32 cellular contexts compared by ENCODE assay signal in the genomic region with DNA sequence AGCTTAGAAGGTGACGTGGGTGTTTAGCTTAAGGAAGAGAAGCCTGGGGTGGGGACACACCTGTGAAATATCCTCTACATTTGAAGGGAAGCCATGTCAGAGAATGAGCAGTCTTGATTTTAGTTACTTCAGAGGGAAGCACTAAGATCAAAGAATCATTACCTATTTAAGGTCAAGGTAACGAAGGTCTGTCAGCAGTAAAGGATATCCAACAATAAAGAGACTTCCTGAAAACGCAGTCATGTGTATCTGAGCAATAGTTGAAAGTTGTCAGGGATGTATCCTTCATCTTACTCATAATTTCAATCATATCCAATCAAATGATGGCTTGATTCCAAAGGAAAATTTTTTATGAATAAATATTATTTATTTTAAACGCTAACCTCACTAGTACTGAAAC. TPM values are rescaled to one million over a fixed set of nuclear protein-coding genes. Genes with fewer than 3 reads are reported as not detected.
DNase-seq lines count a peak whose midpoint lies in the region; ATAC-seq and TF ChIP-seq lines count a peak whose summit lies in the region.
"Had no signal": no experiment of that assay in that cellular context is flagged by ENCODE, and none has a peak within 500 bp of the region (broad histone marks: within the 10 kb centered on the region; RNA-seq: fewer than 3 reads in every experiment).

No MANE protein-coding gene starts in this region.

- H3K79me1 ChIP-seq in neuronal stem cell (ENCODE audit: low read depth, low read length), result no peaks in the 10 kb centered on the region

- H3K9ac ChIP-seq in neuronal stem cell (ENCODE audit: low read depth, low read length, poor library complexity), result no peak overlapping the region

- H3K4me1 ChIP-seq in ACC112 (ENCODE audit: control insufficient read depth, insufficient read depth, low read length, unreplicated experiment) (peaks cover 78% of the 10 kb centered on the region), RWPE2 (ENCODE audit: insufficient read depth, poor library complexity, severe bottlenecking) (peaks cover 75% of the 10 kb centered on the region), neuronal stem cell (ENCODE audit: control insufficient read depth in 2 of 2, insufficient read depth in 1 of 2, low read depth in 1 of 2, low read length in 2 of 2) (peaks cover 8 to 16% of the 10 kb centered on the region in 2 donors), psoas muscle (no peaks in the 10 kb centered on the region)
- H3K4me1 ChIP-seq: adrenal gland had no signal

- no peak overlapping the region for H3K23ac ChIP-seq in neuronal stem cell (ENCODE audit: low read depth, low read length, poor library complexity)

- H3K27me3 ChIP-seq in ACC112 (ENCODE audit: insufficient read depth, low read length) (no peaks in the 10 kb centered on the region), RWPE2 (ENCODE audit: insufficient read depth, poor library complexity, severe bottlenecking) (no peaks in the 10 kb centered on the region), neuronal stem cell (ENCODE audit: control insufficient read depth in 3 of 3, insufficient read depth in 3 of 3, low read depth in 1 of 3, low read length in 3 of 3) (peaks cover 0 to 2% (median 0%) of the 10 kb centered on the region in 3 experiments), psoas muscle (ENCODE audit: insufficient read depth in 3 of 3, low read length in 2 of 3) (no peaks in the 10 kb centered on the region)
- H3K27me3 ChIP-seq: adrenal gland, pancreas, testis had no signal

- no peak for ATAC-seq in RWPE2 (ENCODE audit: low read depth)
- ATAC-seq in psoas muscle, result no peak
- ATAC-seq: activated CD8-positive, alpha-beta T cell treated with anti-CD3 and anti-CD28 coated beads for 36 hours; HepG2; mucosa of descending colon; natural killer cell treated with Interleukin-12 subunit alpha and Interleukin-12 subunit beta and Interleukin-15 and Interleukin-18, amount 100 ng/mL, for 72 hours; pancreas; PC-3 had no signal

- no peak overlapping the region for H3K4ac ChIP-seq in neuronal stem cell (ENCODE audit: low read length)

- H3K36me3 ChIP-seq in ACC112 (ENCODE audit: insufficient read depth, low read length), result peaks cover 26% of the 10 kb centered on the region
- peaks cover 37% of the 10 kb centered on the region for H3K36me3 ChIP-seq in RWPE2 (ENCODE audit: low read depth)
- no peaks in the 10 kb centered on the region for H3K36me3 ChIP-seq in neuronal stem cell (replicated peaks in 1 of 2; ENCODE audit: control insufficient read depth in 2 of 2, insufficient read depth in 2 of 2, low read length in 2 of 2)
- H3K36me3 ChIP-seq in psoas muscle (ENCODE audit: insufficient read depth in 1 of 2, low read depth in 1 of 2), result no peaks in the 10 kb centered on the region
- H3K36me3 ChIP-seq: adrenal gland, pancreas had no signal

- H2BK120ac ChIP-seq in neuronal stem cell (ENCODE audit: low read depth, low read length), result no peak overlapping the region

- peak overlapping the region; percentile 97 for H3K27ac ChIP-seq in ACC112 (ENCODE audit: low read depth, low read length)
- peak overlapping the region; percentile 99 for H3K27ac ChIP-seq in RWPE2 (ENCODE audit: poor library complexity, severe bottlenecking)
- peak overlapping the region; percentile 98 for H3K27ac ChIP-seq in epithelial cell of prostate
- no peak overlapping the region for H3K27ac ChIP-seq in neuronal stem cell (replicated peaks; ENCODE audit: low read length)
- no peak overlapping the region for H3K27ac ChIP-seq in psoas muscle
- H3K27ac ChIP-seq: adrenal gland, pancreas had no signal

- no peak overlapping the region for H2BK5ac ChIP-seq in neuronal stem cell (ENCODE audit: low read length)

- H3K36me3 Mint-ChIP-seq in immature natural killer cell, result peaks cover 0 to 6% (median 6%) of the 10 kb centered on the region in 3 donors
- H3K36me3 Mint-ChIP-seq: activated naive CD4-positive, alpha-beta T cell treated with anti-CD3 and anti-CD28 coated beads, Interleukin-2, amount 10 ng/mL, durations not matched to agents 7 days and 5 days; brain; natural killer cell treated with Interleukin-12 subunit alpha and Interleukin-12 subunit beta and Interleukin-15 and Interleukin-18, amount 100 ng/mL, for 72 hours had no signal

- H2BK12ac ChIP-seq in neuronal stem cell (ENCODE audit: low read length), result no peak overlapping the region

- no peaks in the 10 kb centered on the region for H3K27me3 Mint-ChIP-seq in immature natural killer cell (ENCODE audit: low read depth in 3 of 3)
- H3K27me3 Mint-ChIP-seq: natural killer cell treated with Interleukin-12 subunit alpha and Interleukin-12 subunit beta and Interleukin-15 and Interleukin-18, amount 100 ng/mL, for 72 hours had no signal

- no peak overlapping the region for H2AFZ ChIP-seq in ACC112 (ENCODE audit: low read length, unreplicated experiment)
- H2AFZ ChIP-seq in neuronal stem cell (ENCODE audit: low read length), result peak overlapping the region; percentile 42

- WGBS in neuronal stem cell (ENCODE audit: extremely low coverage in 2 of 2, insufficient read length in 2 of 2, insufficient replicate concordance in 1 of 2), 2 donors, result no CpG with 5 or more reads among the region's 4 CpGs
- 52 to 64% (median 56%) methylated on average over 4 of the region's 4 CpGs for WGBS in psoas muscle, 3 donors

- no peak overlapping the region for H3K4me2 ChIP-seq in neuronal stem cell (ENCODE audit: insufficient read depth, low read length, poor library complexity, severe bottlenecking)

- H3K27ac Mint-ChIP-seq in immature natural killer cell, result no peak overlapping the region
- H3K27ac Mint-ChIP-seq: activated CD8-positive, alpha-beta T cell treated with anti-CD3 and anti-CD28 coated beads for 36 hours; activated naive CD4-positive, alpha-beta T cell treated with anti-CD3 and anti-CD28 coated beads, Interleukin-2, amount 10 ng/mL, durations not matched to agents 7 days and 5 days; activated T-helper 1 cell treated with anti-CD3 and anti-CD28 coated beads, Interleukin-12 subunit alpha, Interleukin-12 subunit beta, Interleukin-2, Interleukin-4 antibody, amounts not matched to agents 30 ng/mL and 10 ng/mL and 1 ng/mL, durations not matched to agents 14 hours and 24 hours and 36 hours; CD4-positive, alpha-beta T cell had no signal

- peaks cover 68 to 81% of the 10 kb centered on the region in 2 donors for H3K4me1 Mint-ChIP-seq in immature natural killer cell
- H3K4me1 Mint-ChIP-seq: activated naive CD4-positive, alpha-beta T cell treated with anti-CD3 and anti-CD28 coated beads, Interleukin-2, amount 10 ng/mL, durations not matched to agents 7 days and 5 days had no signal

- H3K4me3 ChIP-seq in ACC112 (ENCODE audit: low read depth, low read length), result no peak overlapping the region
- no peak overlapping the region for H3K4me3 ChIP-seq in RWPE2 (ENCODE audit: severe bottlenecking)
- no peak overlapping the region for H3K4me3 ChIP-seq in neuronal stem cell (ENCODE audit: low read length in 2 of 2)
- no peak overlapping the region for H3K4me3 ChIP-seq in psoas muscle
- H3K4me3 ChIP-seq: adrenal gland, mucosa of descending colon, pancreas, skin epidermis, testis had no signal

- no peaks in the 10 kb centered on the region for H3K9me3 Mint-ChIP-seq in immature natural killer cell
- H3K9me3 Mint-ChIP-seq: activated CD8-positive, alpha-beta T cell treated with anti-CD3 and anti-CD28 coated beads for 36 hours; activated naive CD4-positive, alpha-beta T cell treated with anti-CD3 and anti-CD28 coated beads, Interleukin-2, amount 10 ng/mL, durations not matched to agents 7 days and 5 days; activated T-helper 1 cell treated with anti-CD3 and anti-CD28 coated beads, Interleukin-12 subunit alpha, Interleukin-12 subunit beta, Interleukin-2, Interleukin-4 antibody, amounts not matched to agents 30 ng/mL and 10 ng/mL and 1 ng/mL, durations not matched to agents 14 hours and 24 hours and 36 hours; CD4-positive, alpha-beta T cell; natural killer cell treated with Interleukin-12 subunit alpha and Interleukin-12 subunit beta and Interleukin-15 and Interleukin-18, amount 100 ng/mL, for 72 hours had no signal

- H3K14ac ChIP-seq in neuronal stem cell (ENCODE audit: low read length), result no peak overlapping the region

- no peak for DNase-seq in RWPE2 (ENCODE audit: low spot score)
- DNase-seq in epithelial cell of prostate (ENCODE audit: low read depth, low spot score), result no peak
- DNase-seq in neuronal stem cell (ENCODE audit: low spot score), result no peak
- DNase-seq in AG08395 (ENCODE audit: low spot score), result no peak
- no peak for DNase-seq in immature natural killer cell
- no peak for DNase-seq in psoas muscle
- no peak for DNase-seq in cerebellum (ENCODE audit: low spot score)
- DNase-seq: activated CD8-positive, alpha-beta memory T cell treated with anti-CD3 and anti-CD28 coated beads, Interleukin-2, amount 50 U/mL, for 48 hours; activated CD8-positive, alpha-beta T cell treated with anti-CD3 and anti-CD28 coated beads for 36 hours; activated naive CD4-positive, alpha-beta T cell treated with anti-CD3 and anti-CD28 coated beads, Interleukin-2, amount 10 ng/mL, durations not matched to agents 7 days and 5 days; adrenal gland; CD4-positive, alpha-beta T cell; effector CD8-positive, alpha-beta T cell; H7; islet precursor cell; Kasumi-1; mucosa of descending colon; NCI-H1436; NCI-H2081; NCI-H526; pancreas; PC-3; retina; Right ventricle myocardium superior; stimulated activated naive CD4-positive, alpha-beta T cell; testis had no signal

- H3K4me3 Mint-ChIP-seq in immature natural killer cell, result no peak overlapping the region
- H3K4me3 Mint-ChIP-seq: activated CD8-positive, alpha-beta T cell treated with anti-CD3 and anti-CD28 coated beads for 36 hours; activated naive CD4-positive, alpha-beta T cell treated with anti-CD3 and anti-CD28 coated beads, Interleukin-2, amount 10 ng/mL, durations not matched to agents 7 days and 5 days; activated T-helper 1 cell treated with anti-CD3 and anti-CD28 coated beads, Interleukin-12 subunit alpha, Interleukin-12 subunit beta, Interleukin-2, Interleukin-4 antibody, amounts not matched to agents 30 ng/mL and 10 ng/mL and 1 ng/mL, durations not matched to agents 14 hours and 24 hours and 36 hours; brain; CD4-positive, alpha-beta T cell; natural killer cell treated with Interleukin-12 subunit alpha and Interleukin-12 subunit beta and Interleukin-15 and Interleukin-18, amount 100 ng/mL, for 72 hours had no signal

- TF ChIP-seq CTCF in RWPE2 (IDR thresholded peaks at IDR 0.05; ENCODE audit: poor library complexity, severe bottlenecking), result no peak
- no peak for TF ChIP-seq CTCF in psoas muscle (IDR thresholded peaks at IDR 0.05)

- H2AK5ac ChIP-seq in neuronal stem cell (ENCODE audit: low read depth, low read length), result no peak overlapping the region

- intact Hi-C loops in psoas muscle (cut with DNase I), result no loop called here

- peaks cover 73% of the 10 kb centered on the region for H3K79me2 ChIP-seq in ACC112 (ENCODE audit: control insufficient read depth, insufficient read depth, low read length, unreplicated experiment)

- H2BK15ac ChIP-seq in neuronal stem cell (ENCODE audit: low read length), result no peak overlapping the region

- H3K18ac ChIP-seq in neuronal stem cell (ENCODE audit: low read length), result no peak overlapping the region

- H4K8ac ChIP-seq in neuronal stem cell (ENCODE audit: low read depth, low read length), result no peak overlapping the region

- H4K91ac ChIP-seq in neuronal stem cell (ENCODE audit: low read depth, low read length, poor library complexity), result no peak overlapping the region

- H3K9me3 ChIP-seq in RWPE2 (ENCODE audit: severe bottlenecking) (no peaks in the 10 kb centered on the region), neuronal stem cell (replicated peaks in 1 of 2; ENCODE audit: control insufficient read depth in 2 of 2, insufficient read depth in 1 of 2, low read depth in 1 of 2, low read length in 2 of 2) (no peaks in the 10 kb centered on the region), psoas muscle (no peaks in the 10 kb centered on the region)
- H3K9me3 ChIP-seq: adrenal gland, mucosa of descending colon, pancreas, testis had no signal

RNA-seq across cellular contexts. Expression of a gene that starts 33.5 kb away (rescaled TPM):
- 3.3 TPM for polyA plus RNA-seq in neuronal stem cell (2013, experiment 1 of 2)
- 3.1 TPM for polyA plus RNA-seq in neuronal stem cell (2013, experiment 2 of 2)
- polyA plus RNA-seq in immature natural killer cell (100 to 1,000 TPM; 192 to 270 (median 246) TPM), psoas muscle (100 to 1,000 TPM in 1 of 3 donors, 10 to 100 TPM in 2; 82.4 to 175 (median 93.7) TPM)
- total RNA-seq in psoas muscle (100 to 1,000 TPM in 2 of 4 donors, 10 to 100 TPM in 2; 89.0 to 152 (median 101) TPM), cerebellum (26.9 TPM)
- total RNA-seq: activated CD8-positive, alpha-beta T cell treated with anti-CD3 and anti-CD28 coated beads for 36 hours; activated T-helper 1 cell treated with anti-CD3 and anti-CD28 coated beads, Interleukin-12 subunit alpha, Interleukin-12 subunit beta, Interleukin-2, Interleukin-4 antibody, amounts not matched to agents 30 ng/mL and 10 ng/mL and 1 ng/mL, durations not matched to agents 14 hours and 24 hours and 36 hours; PC-3 had no signal

Comparison
In these comparisons a context has a peak if more than half of its experiments do, and no peak if none do; other contexts are left out.
1. H3K27ac ChIP-seq: peak in ACC112 (single experiment), RWPE2 (single experiment) and epithelial cell of prostate (single experiment); none in neuronal stem cell (single experiment) and psoas muscle (single experiment).